ENCODE assay signal across 15 cellular contexts in the genomic region with DNA sequence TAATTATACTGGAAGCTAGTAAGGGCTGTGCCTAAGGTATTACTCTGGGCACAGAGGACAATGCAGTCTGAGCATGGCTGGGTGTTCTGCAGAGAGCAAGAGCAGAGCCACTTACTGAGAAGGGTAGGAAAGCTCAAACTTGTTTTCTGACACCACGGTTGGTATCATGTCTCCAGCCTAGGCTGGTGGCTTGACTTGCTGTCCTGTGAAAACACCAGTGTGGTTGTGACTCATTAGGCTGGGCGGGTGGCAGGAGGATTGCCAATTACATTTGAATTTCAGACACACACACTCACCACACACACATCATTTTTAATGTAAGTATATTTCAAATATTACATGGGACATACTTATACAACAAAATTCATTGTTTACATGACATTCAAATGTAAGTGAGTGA. TPM values are rescaled to one million over a fixed set of nuclear protein-coding genes. Genes with fewer than 3 reads are reported as not detected.
A peak's percentile ranks its signal among the peaks of the same experiment; 100 is the strongest.
DNase-seq lines count a peak whose midpoint lies in the region; ATAC-seq and TF ChIP-seq lines count a peak whose summit lies in the region.
"Had no signal": no experiment of that assay in that cellular context is flagged by ENCODE, and none has a peak within 500 bp of the region (broad histone marks: within the 10 kb centered on the region; RNA-seq: fewer than 3 reads in every experiment).

No MANE protein-coding gene starts in this region.

- DNase-seq in AG20443 (ENCODE audit: low spot score) (peak; percentile 29), GM23248 (peak; percentile 65), fibroblast of pulmonary artery (ENCODE audit: low read depth) (peak; percentile 8), right cardiac atrium (no peak), superior temporal gyrus (ENCODE audit: extremely low spot score) (no peak), HuH-7 (ENCODE audit: low spot score) (no peak)
- peak; percentile 49 for DNase-seq in activated CD4-positive, alpha-beta memory T cell treated with anti-CD3 and anti-CD28 coated beads for 36 hours
- DNase-seq: amygdala; effector CD4-positive, alpha-beta T cell; left ventricle myocardium inferior; NCI-H187; Right ventricle myocardium superior; T1000 had no signal

- in situ Hi-C loops in GM23248 (cut with MboI): no loop called here

- no peaks in the 10 kb centered on the region for H3K36me3 ChIP-seq in GM23248 (ENCODE audit: low read depth)
- H3K36me3 ChIP-seq: left ventricle myocardium inferior had no signal

- ATAC-seq in GM21423 (IDR thresholded peaks at IDR 0.05; ENCODE audit: unreplicated experiment) (no peak), right cardiac atrium (no peak)

- no peak overlapping the region for H3K4me3 Mint-ChIP-seq in activated CD4-positive, alpha-beta memory T cell treated with anti-CD3 and anti-CD28 coated beads for 36 hours

- H3K36me3 Mint-ChIP-seq in activated CD4-positive, alpha-beta memory T cell treated with anti-CD3 and anti-CD28 coated beads for 36 hours: no peaks in the 10 kb centered on the region
- H3K36me3 Mint-ChIP-seq: IgD-negative memory B cell had no signal

- H3K27me3 ChIP-seq in GM23248 (replicated peaks; ENCODE audit: insufficient read depth) (no peaks in the 10 kb centered on the region), right cardiac atrium (ENCODE audit: control insufficient read depth, insufficient read depth) (no peaks in the 10 kb centered on the region)

- H3K9me3 ChIP-seq in GM23248 (ENCODE audit: low read depth) (no peaks in the 10 kb centered on the region), right cardiac atrium (ENCODE audit: control insufficient read depth, low read length) (no peaks in the 10 kb centered on the region)
- H3K9me3 ChIP-seq: left ventricle myocardium inferior had no signal

- no peaks in the 10 kb centered on the region for H3K27me3 Mint-ChIP-seq in activated CD4-positive, alpha-beta memory T cell treated with anti-CD3 and anti-CD28 coated beads for 36 hours

- POLR2A ChIA-PET in activated CD4-positive, alpha-beta memory T cell treated with anti-CD3 and anti-CD28 coated beads for 36 hours (lab: Charles Lee): no interaction called here

- H3K79me2 ChIP-seq in GM23248 (ENCODE audit: insufficient read depth): no peaks in the 10 kb centered on the region

- H3F3A ChIP-seq in GM23248 (ENCODE audit: insufficient read depth): no peaks in the 10 kb centered on the region

- no peaks in the 10 kb centered on the region for H4K20me1 ChIP-seq in GM23248 (ENCODE audit: insufficient read depth)

- intact Hi-C loops in activated CD4-positive, alpha-beta memory T cell treated with anti-CD3 and anti-CD28 coated beads for 36 hours (cut with micrococcal nuclease): loop anchor here (1.0 to 5.0 kb wide), 2 partner anchors 20 to 39 kb away; partner anchors contain the start of gene MTM1
- intact Hi-C loops in right cardiac atrium (cut with DNase I): no loop called here

- H3K4me1 ChIP-seq in GM23248 (ENCODE audit: insufficient read depth): peaks cover 13% of the 10 kb centered on the region; the same call in 1 of the 2 replicates
- peaks cover 2% of the 10 kb centered on the region for H3K4me1 ChIP-seq in right cardiac atrium (ENCODE audit: control insufficient read depth, insufficient read depth, low read length)

- H3K9ac ChIP-seq in GM23248: no peak overlapping the region

- H3K4me2 ChIP-seq in GM23248 (ENCODE audit: unreplicated experiment): no peak overlapping the region

- H3K9me2 ChIP-seq in GM23248 (ENCODE audit: insufficient read depth): no peaks in the 10 kb centered on the region

- H2AFZ ChIP-seq in GM23248: no peak overlapping the region

- no peak overlapping the region for H3K27ac Mint-ChIP-seq in activated CD4-positive, alpha-beta memory T cell treated with anti-CD3 and anti-CD28 coated beads for 36 hours

- H3K27ac ChIP-seq in GM23248 (no peak overlapping the region), right cardiac atrium (ENCODE audit: low read length) (no peak overlapping the region)

- no peak overlapping the region for H3K4me3 ChIP-seq in GM23248
- H3K4me3 ChIP-seq in fibroblast of pulmonary artery (replicated peaks; ENCODE audit: low read depth, low read length): no peak overlapping the region
- no peak overlapping the region for H3K4me3 ChIP-seq in right cardiac atrium (ENCODE audit: low read length)

- TF ChIP-seq CTCF in fibroblast of pulmonary artery (IDR thresholded peaks at IDR 0.05; ENCODE audit: low read length, missing control alignments): no peak

- WGBS in GM23248 (ENCODE audit: low coverage in 1 of 2, low lambda C conversion rate in 2 of 2, missing lambda C conversion rate in 2 of 2), 2 experiments: 0 to 5% methylated on average over 2 of the region's 2 CpGs
- WGBS in right cardiac atrium: 84% methylated on average over 2 of the region's 2 CpGs

- CTCF ChIA-PET in activated CD4-positive, alpha-beta memory T cell treated with anti-CD3 and anti-CD28 coated beads for 36 hours (lab: Charles Lee): interaction anchor here (1.8 kb wide), 1 partner anchor 39 kb away, joined by 4 read pairs; no protein-coding TSS in a partner anchor

- H3K4me1 Mint-ChIP-seq in activated CD4-positive, alpha-beta memory T cell treated with anti-CD3 and anti-CD28 coated beads for 36 hours (ENCODE audit: low read depth): peaks cover 26% of the 10 kb centered on the region

- H3K9me3 Mint-ChIP-seq in activated CD4-positive, alpha-beta memory T cell treated with anti-CD3 and anti-CD28 coated beads for 36 hours: no peaks in the 10 kb centered on the region

RNA-seq across cellular contexts. Expression of gene MTM1, which starts 19.7 kb away (rescaled TPM):
- total RNA-seq in GM23248 (2014; rRNA removed; shearing (Covaris generic)): 8.0 and 8.9 TPM in 2 replicates
- polyA plus RNA-seq in GM23248 (2016; fragmentation: Nextera tagmentation; extraction: Ambion mirVana) (8.1 and 8.5 TPM in 2 replicates), right cardiac atrium (4.0 TPM)
- total RNA-seq in activated CD4-positive, alpha-beta memory T cell treated with anti-CD3 and anti-CD28 coated beads for 36 hours: 10 to 100 TPM; 24.4 to 24.6 TPM
- total RNA-seq in right cardiac atrium: 10 to 100 TPM; 13.8 to 16.9 (median 15.2) TPM

Comparison
In these comparisons a context has a peak if more than half of its experiments do, and no peak if none do; other contexts are left out.
1. DNase-seq: peak in AG20443 (single experiment), GM23248 (single experiment), activated CD4-positive, alpha-beta memory T cell treated with anti-CD3 and anti-CD28 coated beads for 36 hours (single experiment) and fibroblast of pulmonary artery (single experiment); none in right cardiac atrium (0 of 3), superior temporal gyrus (single experiment) and HuH-7 (single experiment).